Comparison of ENCODE assay signal across 28 cellular contexts in the genomic region with DNA sequence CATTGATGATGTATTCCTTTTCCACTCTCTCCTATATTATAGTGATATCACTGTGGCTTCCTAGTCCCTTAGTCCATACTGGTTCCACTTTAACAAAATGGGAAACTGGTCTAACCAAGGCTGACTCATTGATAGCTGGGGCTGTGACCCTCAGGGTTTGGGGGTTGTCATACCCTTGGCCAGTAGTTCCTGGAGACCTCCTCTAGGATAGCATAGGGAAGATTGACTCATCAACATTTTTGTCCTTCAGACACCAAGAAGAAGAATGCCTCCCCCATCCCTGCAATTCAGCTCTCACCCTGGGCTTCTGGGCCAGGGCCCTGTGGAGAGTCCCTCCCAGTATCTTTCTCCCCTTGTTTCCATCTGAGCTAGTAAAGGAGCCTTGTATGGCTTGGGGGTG.
"Had no signal": no experiment of that assay in that cellular context is flagged by ENCODE, and none has a peak within 500 bp of the region (broad histone marks: within the 10 kb centered on the region; RNA-seq: fewer than 3 reads in every experiment).

No MANE protein-coding gene starts in this region.

- H3K9me3 Mint-ChIP-seq: activated B cell treated with CpG ODN at 0.5 μM for 24 hours had no signal

- H3K27me3 Mint-ChIP-seq: activated B cell treated with CpG ODN at 0.5 μM for 24 hours; activated CD8-positive, alpha-beta memory T cell treated with anti-CD3 and anti-CD28 coated beads, Interleukin-2, amount 10 ng/mL, durations not matched to agents 7 days and 5 days; type B pancreatic cell had no signal

- H3K4me1 ChIP-seq: body of pancreas, esophagus muscularis mucosa, foreskin keratinocyte, right lobe of liver, testis, uterus had no signal

- H3K27ac ChIP-seq: body of pancreas, esophagus muscularis mucosa, foreskin keratinocyte, neutrophil, right lobe of liver, testis, uterus had no signal

- H3K27ac Mint-ChIP-seq: activated B cell treated with CpG ODN at 0.5 μM for 24 hours; activated CD8-positive, alpha-beta memory T cell treated with anti-CD3 and anti-CD28 coated beads, Interleukin-2, amount 10 ng/mL, durations not matched to agents 7 days and 5 days; activated CD8-positive, alpha-beta T cell treated with anti-CD3 and anti-CD28 coated beads, Interleukin-2, amount 10 ng/mL, durations not matched to agents 7 days and 5 days; activated naive CD8-positive, alpha-beta T cell; mesothelial cell of epicardium; nephron progenitor cell; T-helper 17 cell; type B pancreatic cell had no signal

- FAIRE-seq: colon, islet of Langerhans had no signal

- H3K36me3 Mint-ChIP-seq: activated CD8-positive, alpha-beta memory T cell treated with anti-CD3 and anti-CD28 coated beads, Interleukin-2, amount 10 ng/mL, durations not matched to agents 7 days and 5 days; activated naive CD8-positive, alpha-beta T cell; mesothelial cell of epicardium; type B pancreatic cell had no signal

- ATAC-seq: activated CD8-positive, alpha-beta memory T cell treated with anti-CD3 and anti-CD28 coated beads, Interleukin-2, amount 10 ng/mL, durations not matched to agents 7 days and 5 days; activated CD8-positive, alpha-beta T cell treated with anti-CD3 and anti-CD28 coated beads, Interleukin-2, amount 10 ng/mL, durations not matched to agents 7 days and 5 days; body of pancreas; foreskin keratinocyte; left cardiac atrium; left ventricle myocardium superior; right lobe of liver; stimulated activated naive CD8-positive, alpha-beta T cell treated with anti-CD3 and anti-CD28 coated beads, Interleukin-15, Interleukin-2, amounts not matched to agents 100 U/mL and 50 U/mL, for 24 hours; T-helper 17 cell had no signal

- H3K27me3 ChIP-seq: body of pancreas, foreskin keratinocyte, neutrophil, testis, uterus had no signal

- H3K36me3 ChIP-seq: esophagus muscularis mucosa, neutrophil, right lobe of liver, uterus had no signal

- H3K4me1 Mint-ChIP-seq: activated B cell treated with CpG ODN at 0.5 μM for 24 hours, naive B cell, T-helper 17 cell had no signal

- H3K4me3 Mint-ChIP-seq: activated B cell treated with CpG ODN at 0.5 μM for 24 hours; activated CD8-positive, alpha-beta memory T cell treated with anti-CD3 and anti-CD28 coated beads, Interleukin-2, amount 10 ng/mL, durations not matched to agents 7 days and 5 days; activated CD8-positive, alpha-beta T cell treated with anti-CD3 and anti-CD28 coated beads, Interleukin-2, amount 10 ng/mL, durations not matched to agents 7 days and 5 days; activated naive CD8-positive, alpha-beta T cell; mesothelial cell of epicardium; naive B cell; nephron progenitor cell; T-helper 17 cell; type B pancreatic cell had no signal

- H3K4me3 ChIP-seq: body of pancreas, esophagus muscularis mucosa, right lobe of liver, testis, uterus had no signal

- DNase-seq: activated B cell treated with CpG ODN at 0.5 μM for 24 hours; activated CD4-positive, alpha-beta T cell treated with anti-CD3 and anti-CD28 coated beads, Interleukin-2, amount 50 U/mL, for 1 hour; activated CD8-positive, alpha-beta memory T cell treated with anti-CD3 and anti-CD28 coated beads, Interleukin-2, amount 10 ng/mL, durations not matched to agents 7 days and 5 days; activated CD8-positive, alpha-beta T cell treated with anti-CD3 and anti-CD28 coated beads, Interleukin-2, amount 10 ng/mL, durations not matched to agents 7 days and 5 days; activated naive CD4-positive, alpha-beta T cell treated with Interleukin-2 at 50 U/mL for 16 hours; activated T-cell treated with anti-CD3 and anti-CD28 coated beads, Interleukin-2, amount 50 U/mL, for 48 hours; anterior cingulate cortex; body of pancreas; dermis blood vessel endothelial cell; effector CD4-positive, alpha-beta T cell; foreskin keratinocyte; left cardiac atrium; left ventricle myocardium superior; naive B cell; nephron progenitor cell; right lobe of liver; stimulated activated CD4-positive, alpha-beta T cell treated with anti-CD3 and anti-CD28 coated beads, Interleukin-2, amount 100 ng/mL, for 48 hours; stimulated activated naive CD8-positive, alpha-beta T cell treated with anti-CD3 and anti-CD28 coated beads, Interleukin-15, Interleukin-2, amounts not matched to agents 100 U/mL and 50 U/mL, for 24 hours; T-helper 17 cell; testis; uterus had no signal

- H3K9me3 ChIP-seq: body of pancreas, esophagus muscularis mucosa, neutrophil, right lobe of liver, testis, uterus had no signal
